1 cellular context compared by ENCODE assay signal in genomic region chr19:17268754-17269153, GRCh38.
TF ChIP-seq lines count a peak whose summit lies in the region.

No MANE protein-coding gene starts in this region.

TF ChIP-seq in IMR-90, 13 proteins besides CTCF, POLR2A, EP300 and RAD21:
- TF ChIP-seq RCOR1 (IDR thresholded peaks at IDR 0.05; ENCODE audit: insufficient replicate concordance, low read length), result no peak
- no peak for TF ChIP-seq MAFK (IDR thresholded peaks at IDR 0.05; ENCODE audit: low read depth, low read length)
- TF ChIP-seq CEBPB (IDR thresholded peaks at IDR 0.05; ENCODE audit: low read depth, low read length), result no peak
- no peak for TF ChIP-seq FOS (IDR thresholded peaks at IDR 0.05; ENCODE audit: low read depth, low read length)
- no peak for TF ChIP-seq MXI1 (IDR thresholded peaks at IDR 0.05; ENCODE audit: borderline replicate concordance, low read depth, low read length)
- TF ChIP-seq RFX5 (IDR thresholded peaks at IDR 0.05; ENCODE audit: low read depth, low read length), result no peak
- no peak for TF ChIP-seq USF2 (IDR thresholded peaks at IDR 0.05; ENCODE audit: low read depth, low read length)
- TF ChIP-seq SMC3 (IDR thresholded peaks at IDR 0.05; ENCODE audit: low read depth, low read length), result no peak
- TF ChIP-seq, protein P1, sequence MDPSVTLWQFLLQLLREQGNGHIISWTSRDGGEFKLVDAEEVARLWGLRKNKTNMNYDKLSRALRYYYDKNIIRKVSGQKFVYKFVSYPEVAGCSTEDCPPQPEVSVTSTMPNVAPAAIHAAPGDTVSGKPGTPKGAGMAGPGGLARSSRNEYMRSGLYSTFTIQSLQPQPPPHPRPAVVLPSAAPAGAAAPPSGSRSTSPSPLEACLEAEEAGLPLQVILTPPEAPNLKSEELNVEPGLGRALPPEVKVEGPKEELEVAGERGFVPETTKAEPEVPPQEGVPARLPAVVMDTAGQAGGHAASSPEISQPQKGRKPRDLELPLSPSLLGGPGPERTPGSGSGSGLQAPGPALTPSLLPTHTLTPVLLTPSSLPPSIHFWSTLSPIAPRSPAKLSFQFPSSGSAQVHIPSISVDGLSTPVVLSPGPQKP (IDR thresholded peaks at IDR 0.05; ENCODE audit: borderline replicate concordance, low read depth, low read length), result no peak
- TF ChIP-seq MAZ (IDR thresholded peaks at IDR 0.05; ENCODE audit: borderline replicate concordance, low read depth, low read length), result no peak
- no peak for TF ChIP-seq BHLHE40 (IDR thresholded peaks at IDR 0.05; ENCODE audit: low read depth, low read length)
- TF ChIP-seq NFE2L2 (IDR thresholded peaks at IDR 0.05; ENCODE audit: low read depth, low read length), result no peak
- no peak for TF ChIP-seq CHD1 (IDR thresholded peaks at IDR 0.05; ENCODE audit: low read depth, low read length)
